2 cellular contexts compared by ENCODE assay signal in the genomic region with DNA sequence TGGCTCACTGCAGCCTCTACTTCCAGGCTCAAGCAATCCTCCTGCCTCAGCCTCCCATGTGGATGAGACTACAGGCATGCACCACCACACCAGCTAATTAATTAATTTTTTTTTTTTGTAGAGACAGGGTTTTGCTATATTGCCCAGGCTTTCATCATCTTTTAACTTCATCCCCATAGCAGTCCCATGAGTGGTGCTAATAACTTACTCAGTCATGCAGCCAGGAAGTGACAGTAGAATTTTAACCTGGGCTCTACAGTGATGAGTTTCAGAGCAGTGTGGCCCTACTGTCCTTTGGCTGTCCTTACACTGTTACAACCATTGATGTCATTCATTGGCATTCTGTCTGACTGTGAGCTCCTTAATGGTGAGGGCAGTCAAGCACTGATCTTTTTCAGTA.
TF ChIP-seq lines count a peak whose summit lies in the region.

No MANE protein-coding gene starts in this region.

TF ChIP-seq in HCT116, 20 proteins besides CTCF, POLR2A, EP300 and RAD21 (continued from another document):
- TF ChIP-seq, protein P1, sequence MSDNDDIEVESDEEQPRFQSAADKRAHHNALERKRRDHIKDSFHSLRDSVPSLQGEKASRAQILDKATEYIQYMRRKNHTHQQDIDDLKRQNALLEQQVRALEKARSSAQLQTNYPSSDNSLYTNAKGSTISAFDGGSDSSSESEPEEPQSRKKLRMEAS (IDR thresholded peaks at IDR 0.05) = no peak
TF ChIP-seq in HCT116: peak in this region for 1.

TF ChIP-seq in HEK293T, 16 proteins besides CTCF, POLR2A, EP300 and RAD21 (continued from another document):
- TF ChIP-seq, protein P2, sequence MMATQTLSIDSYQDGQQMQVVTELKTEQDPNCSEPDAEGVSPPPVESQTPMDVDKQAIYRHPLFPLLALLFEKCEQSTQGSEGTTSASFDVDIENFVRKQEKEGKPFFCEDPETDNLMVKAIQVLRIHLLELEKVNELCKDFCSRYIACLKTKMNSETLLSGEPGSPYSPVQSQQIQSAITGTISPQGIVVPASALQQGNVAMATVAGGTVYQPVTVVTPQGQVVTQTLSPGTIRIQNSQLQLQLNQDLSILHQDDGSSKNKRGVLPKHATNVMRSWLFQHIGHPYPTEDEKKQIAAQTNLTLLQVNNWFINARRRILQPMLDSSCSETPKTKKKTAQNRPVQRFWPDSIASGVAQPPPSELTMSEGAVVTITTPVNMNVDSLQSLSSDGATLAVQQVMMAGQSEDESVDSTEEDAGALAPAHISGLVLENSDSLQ (IDR thresholded peaks at IDR 0.05) = no peak
- TF ChIP-seq TARDBP (IDR thresholded peaks at IDR 0.05) (no peak), FOXA1 (IDR thresholded peaks at IDR 0.05) (no peak), FOXK2 (IDR thresholded peaks at IDR 0.05) (no peak), NFRKB (IDR thresholded peaks at IDR 0.05) (no peak), ELF4 (IDR thresholded peaks at IDR 0.05) (no peak), ZNF384 (IDR thresholded peaks at IDR 0.05) (no peak), HDGF (IDR thresholded peaks at IDR 0.05; ENCODE audit: borderline replicate concordance) (no peak), CTBP1 (IDR thresholded peaks at IDR 0.05; ENCODE audit: borderline replicate concordance) (no peak), BHLHE40 (IDR thresholded peaks at IDR 0.05; ENCODE audit: borderline replicate concordance) (no peak), SUZ12 (IDR thresholded peaks at IDR 0.05) (no peak), LEF1 (IDR thresholded peaks at IDR 0.05; ENCODE audit: borderline replicate concordance) (no peak), ARNT (IDR thresholded peaks at IDR 0.05) (no peak), FOXM1 (IDR thresholded peaks at IDR 0.05; ENCODE audit: borderline replicate concordance) (no peak), SP1 (IDR thresholded peaks at IDR 0.05) (no peak)
